ENCODE assay signal across 8 cellular contexts in the genomic region with DNA sequence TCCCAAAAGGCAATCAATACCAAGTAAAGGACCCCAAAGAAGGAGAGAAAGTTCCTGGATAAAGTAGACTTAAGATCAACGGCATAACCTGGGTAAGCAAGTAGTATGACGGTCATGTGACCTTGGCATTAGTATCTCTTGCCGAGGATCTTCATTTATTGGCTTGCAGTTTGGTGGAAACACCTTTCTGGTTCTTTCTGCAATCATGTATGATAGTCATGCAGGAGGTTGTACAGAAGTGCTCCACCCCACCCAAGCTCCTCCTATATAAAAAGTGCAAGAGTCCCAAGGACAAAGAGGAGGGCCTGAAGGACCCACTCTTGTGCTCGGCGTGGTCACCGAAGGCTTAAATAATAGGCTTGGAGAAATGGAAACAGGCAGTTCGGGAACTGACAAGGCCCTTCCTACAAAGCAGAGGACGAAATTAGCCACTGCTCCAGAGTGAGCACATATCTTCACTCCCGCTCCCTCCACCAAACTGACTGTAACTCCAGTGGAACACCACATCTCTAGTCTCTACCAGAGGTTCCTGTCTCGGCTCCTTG. TPM values are rescaled to one million over a fixed set of nuclear protein-coding genes. Genes with fewer than 3 reads are reported as not detected.
A peak's percentile ranks its signal among the peaks of the same experiment; 100 is the strongest.
DNase-seq lines count a peak whose midpoint lies in the region; ATAC-seq, FAIRE-seq and TF ChIP-seq lines count a peak whose summit lies in the region.

No MANE protein-coding gene starts in this region.

- 0 out of 2 replicates have a peak, but pooled peaks cover 11% of the 10 kb centered on the region for H3K36me3 ChIP-seq in PC-9 (ENCODE audit: low read depth)
- peaks cover 7% of the 10 kb centered on the region for H3K36me3 ChIP-seq in bronchial epithelial cell (ENCODE audit: control insufficient read depth, insufficient read depth, low read length)
- peaks cover 0 to 33% of the 10 kb centered on the region in 2 donors for H3K36me3 ChIP-seq in left lung

- H3K9me3 ChIP-seq in PC-9 (ENCODE audit: insufficient read depth, low read depth) (no peaks in the 10 kb centered on the region), left lung (no peaks in the 10 kb centered on the region)

- intact Hi-C loops in PC-9 (cut with micrococcal nuclease; ENCODE audit: unreplicated experiment): no loop called here
- intact Hi-C loops in left lung (cut with DNase I): no loop called here

- H3K27me3 ChIP-seq in PC-9 (ENCODE audit: insufficient read depth, low read depth): no peaks in the 10 kb centered on the region
- no peaks in the 10 kb centered on the region for H3K27me3 ChIP-seq in bronchial epithelial cell (ENCODE audit: control insufficient read depth, insufficient read depth, low read length)
- H3K27me3 ChIP-seq in left lung: no peaks in the 10 kb centered on the region

- POLR2A ChIA-PET in PC-9 (lab: Charles Lee; ENCODE audit: unreplicated experiment): interaction anchor here (0.7 to 0.9 kb wide), 2 partner anchors 8 to 61 kb away, joined by 3 to 4 read pairs; partner anchors contain the start of gene STAT2

- no TSS peak for BruUV-seq in PC-9 (replicated peaks; lab: Mats Ljungman, UMichigan)

- DNase-seq in activated naive CD4-positive, alpha-beta T cell treated with Interleukin-2 at 50 U/mL for 16 hours: peak; percentile 26
- no peak for DNase-seq in activated naive CD4-positive, alpha-beta T cell (lab: John Stamatoyannopoulos, UW)
- DNase-seq in PC-9: no peak
- DNase-seq in bronchial epithelial cell (ENCODE audit: low read depth): peak; percentile 39
- no peak for DNase-seq in left lung
- peak; percentile 21 for DNase-seq in stimulated activated naive CD4-positive, alpha-beta T cell treated with Interleukin-2 at 50 U/mL for 16 hours (lab: John Stamatoyannopoulos, UW)
- DNase-seq in epidermal melanocyte (ENCODE audit: insufficient read length, low spot score): no peak
- no peak for DNase-seq in cerebellar nuclear complex (lab: John Stamatoyannopoulos, UW)

- H3K9me2 ChIP-seq in PC-9 (ENCODE audit: insufficient read depth): no peaks in the 10 kb centered on the region

- H2AFZ ChIP-seq in PC-9: peak overlapping the region; percentile 84

- peaks cover 57% of the 10 kb centered on the region for H3K79me2 ChIP-seq in PC-9 (ENCODE audit: low read depth)

- TF ChIP-seq CTCF in PC-9 (conservative IDR thresholded peaks at IDR 0.05) (no peak), bronchial epithelial cell (IDR thresholded peaks at IDR 0.05; ENCODE audit: insufficient read depth, low read length, severe bottlenecking) (no peak), left lung (IDR thresholded peaks at IDR 0.05) (no peak)

- H3K4me3 ChIP-seq in PC-9: peak overlapping the region; percentile 88
- peak overlapping the region; percentile 77 for H3K4me3 ChIP-seq in bronchial epithelial cell (ENCODE audit: low read depth, low read length)
- peak overlapping the region; percentile 88 to 93 for H3K4me3 ChIP-seq in left lung

- peak overlapping the region; percentile 31; the same call in 1 of the 2 replicates for H3K27ac ChIP-seq in PC-9
- H3K27ac ChIP-seq in left lung: peak overlapping the region; percentile 93 to 98

- H3F3A ChIP-seq in PC-9 (ENCODE audit: insufficient read depth, low read depth): peaks cover 24% of the 10 kb centered on the region; the same call in 1 of the 2 replicates

- peak overlapping the region; percentile 91 for H3K4me2 ChIP-seq in PC-9

- no peak for FAIRE-seq in bronchial epithelial cell (lab: Jason Lieb, UNC)

- H4K20me1 ChIP-seq in PC-9 (ENCODE audit: insufficient read depth): no peaks in the 10 kb centered on the region

- peak; percentile 27 for ATAC-seq in left lung

- CTCF ChIA-PET in PC-9 (lab: Charles Lee): interaction anchor here (0.6 kb wide), 1 partner anchor 222 kb away, joined by 3 read pairs; the partner anchor contains the start of gene RBMS2

- H3K4me1 ChIP-seq in PC-9 (replicated peaks; ENCODE audit: insufficient read depth) (peaks cover 33% of the 10 kb centered on the region), left lung (peaks cover 29 to 61% of the 10 kb centered on the region in 2 donors)

RNA-seq across cellular contexts. Expression of gene CS, which starts 0.8 kb away (rescaled TPM):
- total RNA-seq in PC-9 (2021) (203 and 205 TPM in 2 replicates), bronchial epithelial cell (64.8 and 89.4 TPM in 2 replicates), left lung (100 to 1,000 TPM; 193 to 213 TPM)

RNA-seq across cellular contexts. Expression of gene CNPY2, which starts 16.4 kb away (rescaled TPM):
- total RNA-seq in PC-9 (2021) (78.2 and 82.1 TPM in 2 replicates), bronchial epithelial cell (59.9 and 91.1 TPM in 2 replicates), left lung (100 to 1,000 TPM; 135 to 152 TPM)

RNA-seq across cellular contexts. Expression of gene COQ10A, which starts 32.6 kb away (rescaled TPM):
- 6.5 and 6.9 TPM in 2 replicates for total RNA-seq in PC-9 (2021)
- 2.7 and 5.3 TPM in 2 replicates for total RNA-seq in bronchial epithelial cell
- total RNA-seq in left lung: 10 to 100 TPM in 1 of 2 donors, 1 to 10 TPM in 1; 9.4 to 10.9 TPM

RNA-seq across cellular contexts. Expression of gene PAN2, which starts 34.4 kb away (rescaled TPM):
- total RNA-seq in PC-9 (2021) (78.1 and 82.8 TPM in 2 replicates), bronchial epithelial cell (20.5 and 30.7 TPM in 2 replicates), left lung (10 to 100 TPM; 49.9 to 58.4 TPM)

RNA-seq across cellular contexts. Expression of gene IL23A, which starts 39.3 kb away (rescaled TPM):
- total RNA-seq in PC-9 (2021) (2.9 and 3.0 TPM in 2 replicates), bronchial epithelial cell (0.13 TPM in 1 of 2 replicates, not detected in the other), left lung (1 to 10 TPM in 1 of 2 donors, under 1 TPM in 1; 0.73 to 1.0 TPM)

Comparison
In these comparisons a context has a peak if more than half of its experiments do, and no peak if none do; other contexts are left out.
1. DNase-seq: peak in activated naive CD4-positive, alpha-beta T cell treated with Interleukin-2 at 50 U/mL for 16 hours (single experiment), bronchial epithelial cell (single experiment) and stimulated activated naive CD4-positive, alpha-beta T cell treated with Interleukin-2 at 50 U/mL for 16 hours (single experiment); none in activated naive CD4-positive, alpha-beta T cell (0 of 4), PC-9 (0 of 2), left lung (0 of 2), epidermal melanocyte (single experiment) and cerebellar nuclear complex (0 of 2).
2. Peak in every context shown above with its lines, with median percentiles within 50 percentile points of each other: H3K4me3 ChIP-seq.